8 cellular contexts compared by ENCODE assay signal in genomic region chr6:81752084-81752968, GRCh38. TPM values are rescaled to one million over a fixed set of nuclear protein-coding genes. Genes with fewer than 3 reads are reported as not detected.
DNase-seq lines count a peak whose midpoint lies in the region; ATAC-seq and TF ChIP-seq lines count a peak whose summit lies in the region.

Gene TENT5A (minus strand): TSS chr6:81752681. CDS start chr6:81752141, 540 bp downstream.

- H3K4me1 Mint-ChIP-seq in activated CD4-positive, alpha-beta T cell treated with anti-CD3 and anti-CD28 coated beads, Interleukin-2, amount 10 ng/mL, durations not matched to agents 24 days and 14 days: peaks cover 21% of the 10 kb centered on the region

- H3K4me3 Mint-ChIP-seq in activated CD4-positive, alpha-beta T cell treated with anti-CD3 and anti-CD28 coated beads, Interleukin-2, amount 10 ng/mL, durations not matched to agents 24 days and 14 days: peak within 1 kb of the TSS; percentile 89

- DNase-seq in AG04449 (ENCODE audit: low read depth, low spot score): peak; percentile 59
- peak; percentile 65 for DNase-seq in NCI-H446 treated with DMSO at 0.1 percent for 48 hours (lab: John Stamatoyannopoulos, UW)
- DNase-seq in activated CD4-positive, alpha-beta T cell treated with anti-CD3 and anti-CD28 coated beads, Interleukin-2, amount 10 ng/mL, durations not matched to agents 24 days and 14 days: peak; percentile 95
- DNase-seq in left kidney (ENCODE audit: low read depth, low spot score): peak; percentile 94
- DNase-seq in stimulated activated CD4-positive, alpha-beta T cell treated with anti-CD3 and anti-CD28 coated beads, Interleukin-1b, Interleukin-23, amount 100 ng/mL, for 48 hours: peak; percentile 82

- POLR2A ChIA-PET in AG04449 (lab: Yijun Ruan, JAX): interaction anchor here (0.6 to 3.1 kb wide), 25 partner anchors 9 to 1591 kb away, joined by 3 to 32 read pairs (median 4); no protein-coding TSS in a partner anchor

- peak within 1 kb of the TSS; percentile 74 for H3K27ac Mint-ChIP-seq in activated CD4-positive, alpha-beta T cell treated with anti-CD3 and anti-CD28 coated beads, Interleukin-2, amount 10 ng/mL, durations not matched to agents 24 days and 14 days

- H3K27me3 Mint-ChIP-seq in activated CD4-positive, alpha-beta T cell treated with anti-CD3 and anti-CD28 coated beads, Interleukin-2, amount 10 ng/mL, durations not matched to agents 24 days and 14 days: peaks cover 60% of the 10 kb centered on the region

- intact Hi-C loops in activated CD4-positive, alpha-beta T cell treated with anti-CD3 and anti-CD28 coated beads, Interleukin-2, amount 10 ng/mL, durations not matched to agents 24 days and 14 days (cut with micrococcal nuclease): loop anchor here (2.0 to 10.0 kb wide), 4 partner anchors 495 to 1806 kb away; partner anchors contain the start of genes DOP1A, ELOVL4, IBTK and TTK

- H3K36me3 Mint-ChIP-seq in activated CD4-positive, alpha-beta T cell treated with anti-CD3 and anti-CD28 coated beads, Interleukin-2, amount 10 ng/mL, durations not matched to agents 24 days and 14 days (ENCODE audit: low read depth): no peaks in the 10 kb centered on the region

- H3K4me3 ChIP-seq in AG04449 (ENCODE audit: low read depth, low read length): peak within 1 kb of the TSS; percentile 96

- no peaks in the 10 kb centered on the region for H3K9me3 Mint-ChIP-seq in activated CD4-positive, alpha-beta T cell treated with anti-CD3 and anti-CD28 coated beads, Interleukin-2, amount 10 ng/mL, durations not matched to agents 24 days and 14 days

- peak; percentile 12 for TF ChIP-seq CTCF in AG04449 (IDR thresholded peaks at IDR 0.05; ENCODE audit: insufficient read depth, low read length, missing control alignments)

- peak within 1 kb of the TSS; percentile 83 for H3K27ac ChIP-seq in cingulate gyrus (ENCODE audit: low read depth, low read length)

- ATAC-seq in GM18907 (IDR thresholded peaks at IDR 0.05; ENCODE audit: unreplicated experiment) (peak; percentile 82), HG03108 (IDR thresholded peaks at IDR 0.05; ENCODE audit: unreplicated experiment) (peak; percentile 70)

- CTCF ChIA-PET in AG04449 (lab: Yijun Ruan, JAX): interaction anchor here (1.0 to 3.8 kb wide), 11 partner anchors 11 to 425 kb away, joined by 3 to 20 read pairs (median 7); no protein-coding TSS in a partner anchor

RNA-seq across cellular contexts. Expression of gene TENT5A, which starts in this region (rescaled TPM):
- 0.30 and 0.90 TPM in 2 replicates for total RNA-seq in activated CD4-positive, alpha-beta T cell treated with anti-CD3 and anti-CD28 coated beads, Interleukin-2, amount 10 ng/mL, durations not matched to agents 24 days and 14 days

Comparison
In these comparisons a context has a peak if more than half of its experiments do, and no peak if none do; other contexts are left out.
1. Peak in every context shown above with its lines: DNase-seq, ATAC-seq, H3K4me3 ChIP-seq and H3K27ac ChIP-seq.
2. Peak in DNase-seq in activated CD4-positive, alpha-beta T cell treated with anti-CD3 and anti-CD28 coated beads, Interleukin-2, amount 10 ng/mL, durations not matched to agents 24 days and 14 days; RNA of the gene not detected or under 1 TPM.